Comparison of ENCODE assay signal across 20 cellular contexts in the genomic region with DNA sequence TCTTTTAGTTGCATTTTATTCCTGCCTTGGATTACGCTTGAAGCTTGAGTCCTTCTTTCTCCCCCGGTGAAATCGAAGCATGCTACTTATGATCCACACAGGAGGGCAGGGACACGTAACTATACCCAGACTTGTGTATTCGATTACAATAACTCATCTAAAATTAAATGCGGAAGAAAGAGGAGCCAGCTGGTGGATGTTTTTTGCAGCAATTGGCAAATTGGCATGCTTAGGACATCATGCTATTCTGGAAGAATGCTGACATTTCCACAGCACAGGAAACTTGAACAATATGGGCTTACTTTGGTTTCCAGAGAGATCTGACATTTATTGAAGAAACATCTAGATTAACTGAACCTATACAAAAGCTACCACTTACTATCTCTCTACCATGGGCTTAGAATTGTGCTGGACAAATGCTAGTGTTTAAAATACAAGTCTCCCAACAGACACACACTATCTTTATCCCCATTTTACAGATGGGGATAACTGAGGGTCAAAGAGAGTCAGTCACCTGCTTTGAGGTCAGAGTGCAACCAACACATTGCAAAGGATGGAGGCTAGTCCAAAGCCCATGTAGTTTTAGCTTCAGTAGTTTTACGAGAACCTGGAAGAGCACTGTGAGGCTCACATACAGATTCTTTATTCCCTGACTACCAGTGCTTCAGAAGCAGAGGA.
"Had no signal": no experiment of that assay in that cellular context is flagged by ENCODE, and none has a peak within 500 bp of the region (broad histone marks: within the 10 kb centered on the region; RNA-seq: fewer than 3 reads in every experiment).

No MANE protein-coding gene starts in this region.

- H3K27me3 Mint-ChIP-seq: stimulated activated memory B cell treated with anti-CD40 and anti-IgM and Interleukin-4, amounts not matched to agents 10 μg/mL and 1 μg/mL and 100 μg/mL, for 72 hours; stimulated activated naive CD8-positive, alpha-beta T cell treated with anti-CD3 and anti-CD28 coated beads, Interleukin-15, amount 100 ng/mL, for 72 hours; type B pancreatic cell had no signal

- H3K4me3 Mint-ChIP-seq: effector memory CD8-positive, alpha-beta T cell; naive thymus-derived CD4-positive, alpha-beta T cell; stimulated activated memory B cell treated with anti-CD40 and anti-IgM and Interleukin-4, amounts not matched to agents 10 μg/mL and 1 μg/mL and 100 μg/mL, for 72 hours; stimulated activated naive CD8-positive, alpha-beta T cell treated with anti-CD3 and anti-CD28 coated beads, Interleukin-15, amount 100 ng/mL, for 72 hours; type B pancreatic cell had no signal

- DNase-seq: effector memory CD8-positive, alpha-beta T cell; esophagus squamous epithelium; foreskin melanocyte; head of caudate nucleus; mammary epithelial cell; naive thymus-derived CD4-positive, alpha-beta T cell; psoas muscle; retina; spleen; stimulated activated CD4-positive, alpha-beta T cell treated with anti-CD3 and anti-CD28 coated beads, Interleukin-15, amount 100 ng/mL, for 24 hours; stimulated activated CD4-positive, alpha-beta T cell treated with anti-CD3 and anti-CD28 coated beads, Interleukin-1b, Interleukin-23, amount 100 ng/mL, for 48 hours; stimulated activated CD4-positive, alpha-beta T cell treated with anti-CD3 and anti-CD28 coated beads, Interleukin-4, amount 100 ng/mL, for 24 hours; stimulated activated naive CD8-positive, alpha-beta T cell treated with anti-CD3 and anti-CD28 coated beads, Interleukin-15, amount 100 ng/mL, for 72 hours had no signal

- H3K9me3 Mint-ChIP-seq: effector memory CD8-positive, alpha-beta T cell; naive thymus-derived CD4-positive, alpha-beta T cell; stimulated activated memory B cell treated with anti-CD40 and anti-IgM and Interleukin-4, amounts not matched to agents 10 μg/mL and 1 μg/mL and 100 μg/mL, for 72 hours; stimulated activated naive CD8-positive, alpha-beta T cell treated with anti-CD3 and anti-CD28 coated beads, Interleukin-15, amount 100 ng/mL, for 72 hours; type B pancreatic cell had no signal

- H3K27ac ChIP-seq: esophagus squamous epithelium, hepatocyte, neutrophil, psoas muscle, spleen had no signal

- H3K4me2 ChIP-seq: hepatocyte had no signal

- H3K27ac Mint-ChIP-seq: naive thymus-derived CD4-positive, alpha-beta T cell; stimulated activated memory B cell treated with anti-CD40 and anti-IgM and Interleukin-4, amounts not matched to agents 10 μg/mL and 1 μg/mL and 100 μg/mL, for 72 hours; stimulated activated naive CD8-positive, alpha-beta T cell treated with anti-CD3 and anti-CD28 coated beads, Interleukin-15, amount 100 ng/mL, for 72 hours; type B pancreatic cell had no signal

- H3K4me1 Mint-ChIP-seq: naive thymus-derived CD4-positive, alpha-beta T cell; stimulated activated naive CD8-positive, alpha-beta T cell treated with anti-CD3 and anti-CD28 coated beads, Interleukin-15, amount 100 ng/mL, for 72 hours had no signal

- H3K27me3 ChIP-seq: esophagus squamous epithelium, hepatocyte, neutrophil, spleen had no signal

- H3K36me3 ChIP-seq: neutrophil had no signal

- H3K4me3 ChIP-seq: esophagus squamous epithelium, hepatocyte, psoas muscle, spleen had no signal

- ATAC-seq: effector memory CD8-positive, alpha-beta T cell; left lobe of liver; naive thymus-derived CD4-positive, alpha-beta T cell; psoas muscle; sciatic nerve; stimulated activated memory B cell treated with anti-CD40 and anti-IgM and Interleukin-4, amounts not matched to agents 10 μg/mL and 1 μg/mL and 100 μg/mL, for 72 hours; stimulated activated naive CD8-positive, alpha-beta T cell treated with anti-CD3 and anti-CD28 coated beads, Interleukin-15, amount 100 ng/mL, for 72 hours had no signal

- H3K4me1 ChIP-seq: esophagus squamous epithelium, psoas muscle had no signal

- H3K9me3 ChIP-seq: esophagus squamous epithelium, neutrophil, psoas muscle, spleen had no signal

- H3K79me2 ChIP-seq: hepatocyte had no signal

- FAIRE-seq: urothelium cell line had no signal

- H2AFZ ChIP-seq: hepatocyte had no signal
